In genomic region chr6:47033029-47033796, GRCh38 we compare ENCODE assay signal across 16 cellular contexts. TPM values are rescaled to one million over a fixed set of nuclear protein-coding genes. Genes with fewer than 3 reads are reported as not detected.
DNase-seq lines count a peak whose midpoint lies in the region; TF ChIP-seq lines count a peak whose summit lies in the region.
"Had no signal": no experiment of that assay in that cellular context is flagged by ENCODE, and none has a peak within 500 bp of the region (broad histone marks: within the 10 kb centered on the region; RNA-seq: fewer than 3 reads in every experiment).

No MANE protein-coding gene starts in this region.

- DNase-seq in left ventricle myocardium inferior: no peak
- DNase-seq in cardiac septum (ENCODE audit: low spot score): no peak
- DNase-seq in dermis blood vessel endothelial cell: peak; percentile 65
- no peak for DNase-seq in neuronal stem cell (ENCODE audit: low spot score)
- DNase-seq in UCSD-AML1 (lab: John Stamatoyannopoulos, UW; ENCODE audit: unreplicated experiment): no peak
- no peak for DNase-seq in activated CD4-positive, alpha-beta memory T cell treated with anti-CD3 and anti-CD28 coated beads for 36 hours
- no peak for DNase-seq in dedifferentiated amniotic fluid mesenchymal stem cell (ENCODE audit: extremely low spot score)
- DNase-seq: COR-L47, DMS53, NCI-H187, NCI-H510A, NCI-H82, Peyer's patch, SHP77 treated with DMSO at 0.1 percent for 48 hours had no signal

- H3K4ac ChIP-seq in neuronal stem cell (ENCODE audit: low read length): no peak overlapping the region

- H3K27me3 ChIP-seq in left ventricle myocardium inferior (ENCODE audit: low read depth) (peaks cover 37% of the 10 kb centered on the region), neuronal stem cell (ENCODE audit: control insufficient read depth in 3 of 3, insufficient read depth in 3 of 3, low read depth in 1 of 3, low read length in 3 of 3) (no peaks in the 10 kb centered on the region)
- H3K27me3 ChIP-seq: Peyer's patch had no signal

- H2BK120ac ChIP-seq in neuronal stem cell (ENCODE audit: low read depth, low read length): no peak overlapping the region

- H2AK5ac ChIP-seq in neuronal stem cell (ENCODE audit: low read depth, low read length): no peak overlapping the region

- H3K9me3 ChIP-seq in left ventricle myocardium inferior (replicated peaks) (no peaks in the 10 kb centered on the region), neuronal stem cell (replicated peaks in 1 of 2; ENCODE audit: control insufficient read depth in 2 of 2, insufficient read depth in 1 of 2, low read depth in 1 of 2, low read length in 2 of 2) (no peaks in the 10 kb centered on the region)
- H3K9me3 ChIP-seq: HAP-1, Peyer's patch had no signal

- H2AFZ ChIP-seq in neuronal stem cell (ENCODE audit: low read length): no peak overlapping the region

- peak overlapping the region; percentile 78 for H3K18ac ChIP-seq in neuronal stem cell (ENCODE audit: low read length)

- peak overlapping the region; percentile 41 for H2BK15ac ChIP-seq in neuronal stem cell (ENCODE audit: low read length)

- H3K27ac Mint-ChIP-seq in activated CD4-positive, alpha-beta memory T cell treated with anti-CD3 and anti-CD28 coated beads for 36 hours: no peak overlapping the region

- CTCF ChIA-PET in activated CD4-positive, alpha-beta memory T cell treated with anti-CD3 and anti-CD28 coated beads for 36 hours (lab: Charles Lee): interaction anchor here (0.7 kb wide), 1 partner anchor 15 kb away, joined by 3 read pairs; no protein-coding TSS in a partner anchor

- no peaks in the 10 kb centered on the region for H3K4me1 Mint-ChIP-seq in activated CD4-positive, alpha-beta memory T cell treated with anti-CD3 and anti-CD28 coated beads for 36 hours (ENCODE audit: low read depth)

- H4K8ac ChIP-seq in neuronal stem cell (ENCODE audit: low read depth, low read length): no peak overlapping the region

- H3K79me1 ChIP-seq in neuronal stem cell (ENCODE audit: low read depth, low read length): no peaks in the 10 kb centered on the region

- intact Hi-C loops in left ventricle myocardium inferior (cut with micrococcal nuclease): no loop called here
- intact Hi-C loops in cardiac septum (cut with DNase I): no loop called here
- intact Hi-C loops in activated CD4-positive, alpha-beta memory T cell treated with anti-CD3 and anti-CD28 coated beads for 36 hours (cut with micrococcal nuclease): no loop called here

- no peak overlapping the region for H2BK5ac ChIP-seq in neuronal stem cell (ENCODE audit: low read length)

- no peaks in the 10 kb centered on the region for H3K36me3 Mint-ChIP-seq in activated CD4-positive, alpha-beta memory T cell treated with anti-CD3 and anti-CD28 coated beads for 36 hours

- H3K27ac ChIP-seq in left ventricle myocardium inferior (replicated peaks): peak overlapping the region; percentile 31
- H3K27ac ChIP-seq in neuronal stem cell (replicated peaks; ENCODE audit: low read length): no peak overlapping the region
- H3K27ac ChIP-seq: Peyer's patch had no signal

- no peak for TF ChIP-seq CTCF in left ventricle myocardium inferior (IDR thresholded peaks at IDR 0.05; ENCODE audit: borderline replicate concordance)

- H4K91ac ChIP-seq in neuronal stem cell (ENCODE audit: low read depth, low read length, poor library complexity): no peak overlapping the region

- H3K36me3 ChIP-seq in left ventricle myocardium inferior (no peaks in the 10 kb centered on the region), neuronal stem cell (replicated peaks in 1 of 2; ENCODE audit: control insufficient read depth in 2 of 2, insufficient read depth in 2 of 2, low read length in 2 of 2) (no peaks in the 10 kb centered on the region)
- H3K36me3 ChIP-seq: HAP-1, Peyer's patch had no signal

- no CpG with 5 or more reads among the region's 10 CpGs for WGBS in neuronal stem cell (ENCODE audit: extremely low coverage in 2 of 2, insufficient read length in 2 of 2, insufficient replicate concordance in 1 of 2), 2 donors

- POLR2A ChIA-PET in activated CD4-positive, alpha-beta memory T cell treated with anti-CD3 and anti-CD28 coated beads for 36 hours (lab: Charles Lee): no interaction called here

- H3K14ac ChIP-seq in neuronal stem cell (ENCODE audit: low read length): no peak overlapping the region

- H3K4me1 ChIP-seq in left ventricle myocardium inferior: peaks cover 28% of the 10 kb centered on the region
- peaks cover 0 to 3% of the 10 kb centered on the region in 2 donors for H3K4me1 ChIP-seq in neuronal stem cell (ENCODE audit: control insufficient read depth in 2 of 2, insufficient read depth in 1 of 2, low read depth in 1 of 2, low read length in 2 of 2)
- H3K4me1 ChIP-seq: HAP-1, Peyer's patch had no signal

- H3K4me3 Mint-ChIP-seq in activated CD4-positive, alpha-beta memory T cell treated with anti-CD3 and anti-CD28 coated beads for 36 hours: no peak overlapping the region

- no peak overlapping the region for H3K4me3 ChIP-seq in left ventricle myocardium inferior
- H3K4me3 ChIP-seq in neuronal stem cell (ENCODE audit: low read length in 2 of 2): no peak overlapping the region
- H3K4me3 ChIP-seq: HAP-1, Peyer's patch had no signal

- H3K9me3 Mint-ChIP-seq in activated CD4-positive, alpha-beta memory T cell treated with anti-CD3 and anti-CD28 coated beads for 36 hours: no peaks in the 10 kb centered on the region

- peak overlapping the region; percentile 27 for H3K9ac ChIP-seq in neuronal stem cell (ENCODE audit: low read depth, low read length, poor library complexity)

- H3K27me3 Mint-ChIP-seq in activated CD4-positive, alpha-beta memory T cell treated with anti-CD3 and anti-CD28 coated beads for 36 hours: peaks cover 7% of the 10 kb centered on the region

- H2BK12ac ChIP-seq in neuronal stem cell (ENCODE audit: low read length): no peak overlapping the region

- H3K23ac ChIP-seq in neuronal stem cell (ENCODE audit: low read depth, low read length, poor library complexity): no peak overlapping the region

- H3K4me2 ChIP-seq in neuronal stem cell (ENCODE audit: insufficient read depth, low read length, poor library complexity, severe bottlenecking): no peak overlapping the region

RNA-seq across cellular contexts. Expression of gene ADGRF1, which starts 8.9 kb away (rescaled TPM):
- not detected for total RNA-seq in left ventricle myocardium inferior
- not detected for total RNA-seq in cardiac septum
- total RNA-seq in dermis blood vessel endothelial cell: under 0.01 TPM in 1 of 2 replicates, not detected in the other
- polyA plus RNA-seq in neuronal stem cell (2013, experiment 1 of 2): 0.01 TPM
- 0.01 TPM for polyA plus RNA-seq in neuronal stem cell (2013, experiment 2 of 2)
- total RNA-seq in activated CD4-positive, alpha-beta memory T cell treated with anti-CD3 and anti-CD28 coated beads for 36 hours: not detected
- total RNA-seq: LHCN-M2 had no signal
